Comparison of ENCODE assay signal across 14 cellular contexts in genomic region chrX:38103857-38104812, GRCh38.
DNase-seq lines count a peak whose midpoint lies in the region; ATAC-seq and TF ChIP-seq lines count a peak whose summit lies in the region.
"Had no signal": no experiment of that assay in that cellular context is flagged by ENCODE, and none has a peak within 500 bp of the region (broad histone marks: within the 10 kb centered on the region; RNA-seq: fewer than 3 reads in every experiment).

No MANE protein-coding gene starts in this region.

- no peak overlapping the region for H3K27ac ChIP-seq in right cardiac atrium (ENCODE audit: low read length)
- H3K27ac ChIP-seq: spleen had no signal

- intact Hi-C loops in right cardiac atrium (cut with DNase I): no loop called here
- intact Hi-C loops in Calu3 (cut with micrococcal nuclease; ENCODE audit: unreplicated experiment): no loop called here

- ATAC-seq in GM18873 (IDR thresholded peaks at IDR 0.05; ENCODE audit: low FRiP score, unreplicated experiment) (peak; percentile 84), GM21723 (IDR thresholded peaks at IDR 0.05; ENCODE audit: unreplicated experiment) (peak; percentile 93), HG03342 (IDR thresholded peaks at IDR 0.05; ENCODE audit: unreplicated experiment) (peak; percentile 81), right cardiac atrium (no peak)
- ATAC-seq in effector memory CD8-positive, alpha-beta T cell (replicated peaks): peak; percentile 63

- no peak overlapping the region for H3K4me3 Mint-ChIP-seq in effector memory CD8-positive, alpha-beta T cell
- no peak overlapping the region for H3K4me3 Mint-ChIP-seq in Calu3 (ENCODE audit: low read depth, unreplicated experiment)
- H3K4me3 Mint-ChIP-seq: activated naive CD8-positive, alpha-beta T cell; H9; stimulated activated naive CD8-positive, alpha-beta T cell treated with anti-CD3 and anti-CD28 coated beads, Interleukin-15, Interleukin-2, amounts not matched to agents 100 ng/mL and 50 ng/mL, for 24 hours had no signal

- TF ChIP-seq CTCF in Calu3 (IDR thresholded peaks at IDR 0.05; ENCODE audit: unreplicated experiment): no peak

- no peaks in the 10 kb centered on the region for H3K27me3 ChIP-seq in right cardiac atrium (ENCODE audit: control insufficient read depth, insufficient read depth)

- no peak overlapping the region for H3K4me3 ChIP-seq in right cardiac atrium (ENCODE audit: low read length)
- H3K4me3 ChIP-seq: spleen had no signal

- no peaks in the 10 kb centered on the region for H3K4me1 ChIP-seq in right cardiac atrium (ENCODE audit: control insufficient read depth, insufficient read depth, low read length)
- H3K4me1 ChIP-seq: spleen had no signal

- no peaks in the 10 kb centered on the region for H3K9me3 Mint-ChIP-seq in effector memory CD8-positive, alpha-beta T cell
- H3K9me3 Mint-ChIP-seq in Calu3 (ENCODE audit: low read depth, unreplicated experiment): no peaks in the 10 kb centered on the region
- H3K9me3 Mint-ChIP-seq: stimulated activated naive CD8-positive, alpha-beta T cell treated with anti-CD3 and anti-CD28 coated beads, Interleukin-15, Interleukin-2, amounts not matched to agents 100 ng/mL and 50 ng/mL, for 24 hours had no signal

- no peaks in the 10 kb centered on the region for H3K9me3 ChIP-seq in right cardiac atrium (ENCODE audit: control insufficient read depth, low read length)

- BruUV-seq in Calu3 (replicated peaks; lab: Mats Ljungman, UMichigan): no TSS peak

- peaks cover 0 to 5% of the 10 kb centered on the region in 2 donors for H3K27me3 Mint-ChIP-seq in effector memory CD8-positive, alpha-beta T cell
- no peaks in the 10 kb centered on the region for H3K27me3 Mint-ChIP-seq in Calu3 (ENCODE audit: unreplicated experiment)
- H3K27me3 Mint-ChIP-seq: activated naive CD8-positive, alpha-beta T cell had no signal

- CTCF ChIA-PET in Calu3 (lab: Charles Lee): no interaction called here

- peaks cover 3% of the 10 kb centered on the region for H3K36me3 Mint-ChIP-seq in effector memory CD8-positive, alpha-beta T cell (ENCODE audit: insufficient read depth)
- H3K36me3 Mint-ChIP-seq in Calu3 (ENCODE audit: insufficient read depth, unreplicated experiment): no peaks in the 10 kb centered on the region
- H3K36me3 Mint-ChIP-seq: activated naive CD8-positive, alpha-beta T cell had no signal

- DNase-seq in effector memory CD8-positive, alpha-beta T cell: no peak
- no peak for DNase-seq in stimulated activated CD4-positive, alpha-beta T cell treated with anti-CD3 and anti-CD28 coated beads, Interleukin-4, amount 100 ng/mL, for 24 hours
- DNase-seq in right cardiac atrium (no peak), Calu3 (no peak), superior temporal gyrus (ENCODE audit: extremely low spot score) (no peak)
- DNase-seq: effector CD8-positive, alpha-beta T cell; H9; NCI-H1048; spleen had no signal

- peaks cover 0 to 4% of the 10 kb centered on the region in 2 donors for H3K4me1 Mint-ChIP-seq in effector memory CD8-positive, alpha-beta T cell (ENCODE audit: low read depth in 2 of 2)
- peaks cover 13% of the 10 kb centered on the region for H3K4me1 Mint-ChIP-seq in Calu3 (ENCODE audit: low read depth, unreplicated experiment)

- no peak overlapping the region for H3K27ac Mint-ChIP-seq in effector memory CD8-positive, alpha-beta T cell
- no peak overlapping the region for H3K27ac Mint-ChIP-seq in Calu3 (ENCODE audit: unreplicated experiment)
- H3K27ac Mint-ChIP-seq: activated naive CD8-positive, alpha-beta T cell; H9; stimulated activated naive CD8-positive, alpha-beta T cell treated with anti-CD3 and anti-CD28 coated beads, Interleukin-15, Interleukin-2, amounts not matched to agents 100 ng/mL and 50 ng/mL, for 24 hours had no signal

- WGBS in right cardiac atrium: 92% methylated on average over 5 of the region's 5 CpGs

Comparison
In these comparisons a context has a peak if more than half of its experiments do, and no peak if none do; other contexts are left out.
1. ATAC-seq: peak in GM18873 (single experiment), GM21723 (single experiment), HG03342 (single experiment) and effector memory CD8-positive, alpha-beta T cell (single experiment); none in right cardiac atrium (0 of 2).